ENCODE assay signal across 14 cellular contexts in the genomic region with DNA sequence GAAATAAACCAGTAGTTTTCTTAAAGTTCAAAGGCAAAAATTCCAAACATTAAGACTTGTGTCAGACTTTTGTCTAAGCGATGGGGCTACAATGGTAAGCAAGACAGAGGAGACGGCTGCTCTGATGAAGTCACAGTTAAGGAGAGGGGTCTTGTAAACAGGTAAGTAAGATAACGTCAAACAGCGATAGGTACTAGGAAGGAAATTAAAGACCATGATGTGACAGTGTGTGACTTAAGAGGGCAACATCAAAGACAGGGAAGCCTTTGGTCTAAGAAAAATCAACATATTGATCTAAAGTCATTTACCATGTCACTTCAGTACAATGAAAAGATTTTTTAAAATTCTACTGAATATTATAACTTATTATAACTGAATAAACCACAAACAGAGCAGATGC. TPM values are rescaled to one million over a fixed set of nuclear protein-coding genes. Genes with fewer than 3 reads are reported as not detected.
DNase-seq lines count a peak whose midpoint lies in the region; ATAC-seq, FAIRE-seq and TF ChIP-seq lines count a peak whose summit lies in the region.
"Had no signal": no experiment of that assay in that cellular context is flagged by ENCODE, and none has a peak within 500 bp of the region (broad histone marks: within the 10 kb centered on the region; RNA-seq: fewer than 3 reads in every experiment).

No MANE protein-coding gene starts in this region.

- in situ Hi-C loops in K562 (cut with MboI): no loop called here

- CTCF ChIA-PET in K562 (lab: Yijun Ruan, JAX; ENCODE audit: low intra/inter-chr PET ratio): interaction anchor here (0.6 kb wide), 1 partner anchor 531 kb away, joined by 3 read pairs; no protein-coding TSS in a partner anchor
- CTCF ChIA-PET in naive thymus-derived CD4-positive, alpha-beta T cell (lab: Charles Lee): no interaction called here

- H3K4me3 ChIP-seq in CD4-positive, CD25-positive, alpha-beta regulatory T cell (ENCODE audit: low read depth, low read length): no peak overlapping the region
- no peak overlapping the region for H3K4me3 ChIP-seq in K562
- H3K4me3 ChIP-seq in naive thymus-derived CD4-positive, alpha-beta T cell (ENCODE audit: low read length): no peak overlapping the region
- H3K4me3 ChIP-seq in stomach: no peak overlapping the region
- H3K4me3 ChIP-seq: A549, GM12878, GM23338 had no signal

- peaks cover 6% of the 10 kb centered on the region for H3K4me1 ChIP-seq in CD4-positive, CD25-positive, alpha-beta regulatory T cell (ENCODE audit: control insufficient read depth, insufficient read depth, low read length, poor library complexity, severe bottlenecking)
- peaks cover 0 to 4% of the 10 kb centered on the region in 2 experiments; a peak in 3 of 5 replicates for H3K4me1 ChIP-seq in K562 (replicated peaks in 1 of 2; ENCODE audit: control insufficient read depth in 2 of 2, insufficient read depth in 2 of 2, low read length in 2 of 2)
- H3K4me1 ChIP-seq in naive thymus-derived CD4-positive, alpha-beta T cell (ENCODE audit: control insufficient read depth in 2 of 2, insufficient read depth in 2 of 2, low read length in 2 of 2): no peaks in the 10 kb centered on the region
- H3K4me1 ChIP-seq in stomach: peaks cover 0 to 18% (median 9%) of the 10 kb centered on the region in 4 donors
- H3K4me1 ChIP-seq: A549 had no signal

- H3K9ac ChIP-seq in K562 (ENCODE audit: insufficient read depth in 1 of 2, low read depth in 2 of 2, low read length in 2 of 2): no peak overlapping the region

- H3K4me3 Mint-ChIP-seq in CD14-positive monocyte: no peak overlapping the region
- peak overlapping the region in 1 of 4 donors; percentile 8 for H3K4me3 Mint-ChIP-seq in CD4-positive, CD25-positive, alpha-beta regulatory T cell
- H3K4me3 Mint-ChIP-seq in naive thymus-derived CD4-positive, alpha-beta T cell: no peak overlapping the region
- H3K4me3 Mint-ChIP-seq: GM23338 had no signal

- FAIRE-seq in K562 (lab: Jason Lieb, UNC): peak; percentile 74
- FAIRE-seq: A549, GM12878, GM18507 had no signal

- no peaks in the 10 kb centered on the region for H3K27me3 ChIP-seq in CD4-positive, CD25-positive, alpha-beta regulatory T cell (ENCODE audit: control insufficient read depth, insufficient read depth, low read length)
- no peaks in the 10 kb centered on the region for H3K27me3 ChIP-seq in K562 (ENCODE audit: control insufficient read depth in 2 of 2, insufficient read depth in 2 of 2, low read length in 2 of 2)
- H3K27me3 ChIP-seq in naive thymus-derived CD4-positive, alpha-beta T cell (ENCODE audit: control insufficient read depth in 2 of 2, insufficient read depth in 2 of 2, low read length in 2 of 2): no peaks in the 10 kb centered on the region
- no peaks in the 10 kb centered on the region for H3K27me3 ChIP-seq in stomach

- H3K4me1 Mint-ChIP-seq in CD14-positive monocyte: peaks cover 56% of the 10 kb centered on the region
- H3K4me1 Mint-ChIP-seq in CD4-positive, CD25-positive, alpha-beta regulatory T cell: peaks cover 7 to 52% (median 22%) of the 10 kb centered on the region in 4 donors
- H3K4me1 Mint-ChIP-seq in naive thymus-derived CD4-positive, alpha-beta T cell: peaks cover 8 to 51% (median 42%) of the 10 kb centered on the region in 7 donors
- H3K4me1 Mint-ChIP-seq: GM23338 had no signal

- peaks cover 6% of the 10 kb centered on the region; the same call in 1 of the 2 replicates for H4K20me1 ChIP-seq in K562 (replicated peaks; ENCODE audit: control insufficient read depth, insufficient read depth, low read length)

- no peak overlapping the region for H3K4me2 ChIP-seq in K562 (ENCODE audit: insufficient read depth, low read length)
- H3K4me2 ChIP-seq: A549, GM23338 had no signal

- POLR2A ChIA-PET in K562 (lab: Yijun Ruan, JAX): interaction anchor here (0.6 to 1.6 kb wide), 4 partner anchors 9 to 121 kb away, joined by 3 to 6 read pairs (median 4); no protein-coding TSS in a partner anchor
- POLR2A ChIA-PET in naive thymus-derived CD4-positive, alpha-beta T cell (lab: Charles Lee): no interaction called here

- H3K9me3 ChIP-seq in CD4-positive, CD25-positive, alpha-beta regulatory T cell (ENCODE audit: control insufficient read depth in 2 of 2, low read length in 2 of 2): no peaks in the 10 kb centered on the region
- no peaks in the 10 kb centered on the region for H3K9me3 ChIP-seq in K562 (replicated peaks; ENCODE audit: control insufficient read depth, insufficient read depth, low read depth, low read length)
- H3K9me3 ChIP-seq in naive thymus-derived CD4-positive, alpha-beta T cell (ENCODE audit: control insufficient read depth in 2 of 3, low read length in 3 of 3): no peaks in the 10 kb centered on the region
- no peaks in the 10 kb centered on the region for H3K9me3 ChIP-seq in stomach
- H3K9me3 ChIP-seq: A549 had no signal

- H3K27me3 Mint-ChIP-seq in CD14-positive monocyte (ENCODE audit: low read depth in 3 of 3): peaks cover 0 to 2% (median 0%) of the 10 kb centered on the region in 3 donors
- no peaks in the 10 kb centered on the region for H3K27me3 Mint-ChIP-seq in CD4-positive, CD25-positive, alpha-beta regulatory T cell
- no peaks in the 10 kb centered on the region for H3K27me3 Mint-ChIP-seq in naive thymus-derived CD4-positive, alpha-beta T cell

- TF ChIP-seq RAD21 in K562 (CRISPR knock-in tag; conservative IDR thresholded peaks at IDR 0.05 in 1 of 2, IDR thresholded peaks at IDR 0.05 in 1 of 2): no peak

- H3K79me2 ChIP-seq in K562 (ENCODE audit: control insufficient read depth, insufficient read depth, low read length): peaks cover 86% of the 10 kb centered on the region

- intact Hi-C loops in CD14-positive monocyte (cut with micrococcal nuclease): no loop called here
- intact Hi-C loops in K562 (cut with micrococcal nuclease): no loop called here
- intact Hi-C loops in naive thymus-derived CD4-positive, alpha-beta T cell (cut with micrococcal nuclease): loop anchor here in 1 of 2 donors (10.0 kb wide), 1 partner anchor 55 kb away; no protein-coding TSS in a partner anchor
- intact Hi-C loops in stomach (cut with DNase I; ENCODE audit: low total_unique reads): no loop called here

- peaks cover 0 to 4% (median 0%) of the 10 kb centered on the region in 7 donors for H3K9me3 Mint-ChIP-seq in CD14-positive monocyte
- no peaks in the 10 kb centered on the region for H3K9me3 Mint-ChIP-seq in CD4-positive, CD25-positive, alpha-beta regulatory T cell
- no peaks in the 10 kb centered on the region for H3K9me3 Mint-ChIP-seq in naive thymus-derived CD4-positive, alpha-beta T cell
- H3K9me3 Mint-ChIP-seq: GM23338 had no signal

- TF ChIP-seq EP300 in K562 (IDR thresholded peaks at IDR 0.05; ENCODE audit: low read length) (no peak), stomach (IDR thresholded peaks at IDR 0.05) (no peak)

- no peak overlapping the region for H3K27ac ChIP-seq in CD4-positive, CD25-positive, alpha-beta regulatory T cell (ENCODE audit: insufficient read depth, low read length, poor library complexity, severe bottlenecking)
- no peak overlapping the region for H3K27ac ChIP-seq in K562 (ENCODE audit: extremely low read depth, low read depth, low read length)
- no peak overlapping the region for H3K27ac ChIP-seq in naive thymus-derived CD4-positive, alpha-beta T cell (ENCODE audit: low read depth, low read length)
- no peak overlapping the region for H3K27ac ChIP-seq in stomach
- H3K27ac ChIP-seq: A549 had no signal

- no peak for TF ChIP-seq CTCF in CD14-positive monocyte (IDR thresholded peaks at IDR 0.05)
- TF ChIP-seq CTCF in K562 (IDR thresholded peaks at IDR 0.05 in 2 of 3, conservative IDR thresholded peaks at IDR 0.05 in 1 of 3; ENCODE audit: insufficient read depth in 2 of 3, low read depth in 1 of 3, low read length in 3 of 3): no peak
- TF ChIP-seq CTCF in stomach (IDR thresholded peaks at IDR 0.05): no peak

- DNase-seq in CD14-positive monocyte (ENCODE audit: low spot score) (no peak), K562 (ENCODE audit: extremely low read depth in 1 of 4, low spot score in 3 of 4) (no peak), T-helper 2 cell (no peak), stomach (no peak), NCI-H1105 treated with DMSO at 0.1 percent for 48 hours (lab: John Stamatoyannopoulos, UW) (no peak)
- DNase-seq in CD4-positive, CD25-positive, alpha-beta regulatory T cell: no peak
- DNase-seq in naive thymus-derived CD4-positive, alpha-beta T cell: no peak
- no peak for DNase-seq in NK-92 treated with Interleukin-12 subunit alpha and Interleukin-12 subunit beta, amount 100 ng/mL, for 24 hours (lab: John Stamatoyannopoulos, UW)
- DNase-seq: DMS79, H7 had no signal

- peaks cover 4% of the 10 kb centered on the region for H3K36me3 ChIP-seq in CD4-positive, CD25-positive, alpha-beta regulatory T cell (ENCODE audit: control insufficient read depth, insufficient read depth, low read length)
- H3K36me3 ChIP-seq in K562 (ENCODE audit: control insufficient read depth, insufficient read depth, low read length) (peaks cover 24% of the 10 kb centered on the region; the same call in 2 of the 3 replicates), stomach (no peaks in the 10 kb centered on the region)
- no peaks in the 10 kb centered on the region for H3K36me3 ChIP-seq in naive thymus-derived CD4-positive, alpha-beta T cell (ENCODE audit: control insufficient read depth in 2 of 3, insufficient read depth in 3 of 3, low read length in 3 of 3)

- no peak overlapping the region for H2AFZ ChIP-seq in K562 (ENCODE audit: low read depth, low read length)
- H2AFZ ChIP-seq: GM23338 had no signal

- WGBS in K562 (ENCODE audit: insufficient coverage, low coverage, missing lambda C conversion rate): 91% methylated on average over 4 of the region's 4 CpGs
- 85 to 93% (median 91%) methylated on average over 4 of the region's 4 CpGs for WGBS in stomach, 5 donors

- TF ChIP-seq POLR2A in K562 (conservative IDR thresholded peaks at IDR 0.05): no peak
- no peak for TF ChIP-seq POLR2A in stomach (IDR thresholded peaks at IDR 0.05)

- ATAC-seq in CD4-positive, CD25-positive, alpha-beta regulatory T cell (ENCODE audit: low read depth in 2 of 2): no peak
- ATAC-seq in K562: no peak
- peak; percentile 46 for ATAC-seq in naive thymus-derived CD4-positive, alpha-beta T cell
- ATAC-seq: A549, GM12878, GM23338 had no signal

- no TSS peak for BruUV-seq in K562 (replicated peaks; lab: Mats Ljungman, UMichigan)

- peaks cover 12 to 13% of the 10 kb centered on the region in 2 donors for H3K36me3 Mint-ChIP-seq in CD14-positive monocyte
- peaks cover 10% of the 10 kb centered on the region for H3K36me3 Mint-ChIP-seq in CD4-positive, CD25-positive, alpha-beta regulatory T cell
- H3K36me3 Mint-ChIP-seq in naive thymus-derived CD4-positive, alpha-beta T cell: peaks cover 3 to 15% (median 6%) of the 10 kb centered on the region in 5 donors

- peak overlapping the region in 6 of 7 donors; percentile 36 to 92 (median 84) for H3K27ac Mint-ChIP-seq in CD14-positive monocyte
- H3K27ac Mint-ChIP-seq in CD4-positive, CD25-positive, alpha-beta regulatory T cell: peak overlapping the region in 2 of 3 donors; percentile 39 to 48
- peak overlapping the region in 2 of 9 donors; percentile 25 to 72 for H3K27ac Mint-ChIP-seq in naive thymus-derived CD4-positive, alpha-beta T cell
- H3K27ac Mint-ChIP-seq: GM23338 had no signal

- H3K9me1 ChIP-seq in K562 (ENCODE audit: control insufficient read depth, insufficient read depth, low read length): no peaks in the 10 kb centered on the region

RNA-seq across cellular contexts. Expression of gene NUDT3, which starts 23.1 kb away (rescaled TPM):
- polyA plus RNA-seq in CD14-positive monocyte (10 to 100 TPM in 1 of 2 donors, 1 to 10 TPM in 1; 9.3 to 10.9 TPM), K562 (2011; rRNA removed) (68.5 and 81.2 TPM in 2 replicates), K562 (2014; fragmentation: Illumina TruSeq; extraction: Trizol) (54.8 and 56.0 TPM in 2 replicates), K562 (2014; fragmentation: Nextera tagmentation; extraction: Ambion mirVana) (10 to 100 TPM in 1 of 2 experiments, 1 to 10 TPM in 1; 5.4 to 57.7 TPM), K562 (2014; rRNA removed) (54.4 and 56.8 TPM in 2 replicates), stomach (10 to 100 TPM in 2 of 3 donors, 1 to 10 TPM in 1; 8.7 to 13.6 (median 12.6) TPM)
- 22.4 TPM for total RNA-seq in CD4-positive, CD25-positive, alpha-beta regulatory T cell
- polyA plus RNA-seq in CD4-positive, CD25-positive, alpha-beta regulatory T cell: 10 to 100 TPM in 1 of 4 donors, 1 to 10 TPM in 3; 8.5 to 10.1 (median 9.8) TPM
- 19.3 and 42.2 TPM in 2 replicates for total RNA-seq in K562 (2011; cell fraction: chromatin; rRNA removed; ENCODE audit: low replicate concordance)
- total RNA-seq in K562 (2011; cell fraction: nucleolus; rRNA removed): 17.3 and 21.3 TPM in 2 replicates
- 38.4 and 67.7 TPM in 2 replicates for total RNA-seq in K562 (2011; cell fraction: nucleoplasm; rRNA removed)
- total RNA-seq in K562 (2014; rRNA removed) (47.3 and 51.0 TPM in 2 replicates), K562 (2014; rRNA removed; fragmentation: Illumina TruSeq; extraction: Trizol) (61.8 and 70.8 TPM in 2 replicates), K562 (2015; rRNA removed; fragmentation: Illumina TruSeq; extraction: Trizol) (57.2 and 59.8 TPM in 2 replicates), K562 (2021) (49.8 and 56.4 TPM in 2 replicates), stomach (10 to 100 TPM in 3 of 5 donors, 1 to 10 TPM in 2; 8.8 to 34.0 (median 22.3) TPM)
- 29.2 and 49.7 TPM in 2 replicates for polyA plus RNA-seq in K562 (2011; cell fraction: cytosol; rRNA removed)
- 20.7 and 29.1 TPM in 2 replicates for polyA plus RNA-seq in K562 (2011; cell fraction: nucleus; rRNA removed)
- polyA plus RNA-seq in K562 (2012): 15.2 and 19.2 TPM in 2 replicates
- 105 and 133 TPM in 2 replicates for polyA minus RNA-seq in K562 (2011; rRNA and poly(A)+ RNA removed)
- 46.1 and 59.9 TPM in 2 replicates for polyA minus RNA-seq in K562 (2011; cell fraction: cytosol; rRNA and poly(A)+ RNA removed)
- polyA minus RNA-seq in K562 (2011; cell fraction: nucleus; rRNA and poly(A)+ RNA removed): 9.4 and 18.1 TPM in 2 replicates
- total RNA-seq in naive thymus-derived CD4-positive, alpha-beta T cell: 10 to 100 TPM; 16.2 to 29.7 (median 25.4) TPM
- 10 to 100 TPM; 10.4 to 11.5 TPM for polyA plus RNA-seq in naive thymus-derived CD4-positive, alpha-beta T cell

RNA-seq across cellular contexts. Expression of gene RPS10, which starts 56.5 kb away (rescaled TPM):
- polyA plus RNA-seq in CD14-positive monocyte (1,000 to 10,000 TPM in 1 of 2 donors, 100 to 1,000 TPM in 1; 645 to 1,054 TPM), K562 (2011; rRNA removed) (5,201 and 6,397 TPM in 2 replicates), K562 (2014; fragmentation: Illumina TruSeq; extraction: Trizol) (4,753 and 5,213 TPM in 2 replicates), K562 (2014; fragmentation: Nextera tagmentation; extraction: Ambion mirVana) (1,000 to 10,000 TPM; 2,680 to 3,048 TPM), K562 (2014; rRNA removed) (4,615 and 5,251 TPM in 2 replicates), stomach (1,000 to 10,000 TPM; 3,296 to 4,063 (median 3,349) TPM)
- total RNA-seq in CD4-positive, CD25-positive, alpha-beta regulatory T cell: 1,546 TPM
- 1,000 to 10,000 TPM; 1,432 to 2,034 (median 1,717) TPM for polyA plus RNA-seq in CD4-positive, CD25-positive, alpha-beta regulatory T cell
- total RNA-seq in K562 (2011; cell fraction: chromatin; rRNA removed; ENCODE audit: low replicate concordance): 244 and 499 TPM in 2 replicates
- total RNA-seq in K562 (2011; cell fraction: nucleolus; rRNA removed): 961 and 1,244 TPM in 2 replicates
- total RNA-seq in K562 (2011; cell fraction: nucleoplasm; rRNA removed): 1,028 and 1,732 TPM in 2 replicates
- total RNA-seq in K562 (2014; rRNA removed) (3,907 and 4,273 TPM in 2 replicates), K562 (2014; rRNA removed; fragmentation: Illumina TruSeq; extraction: Trizol) (2,809 and 3,197 TPM in 2 replicates), K562 (2015; rRNA removed; fragmentation: Illumina TruSeq; extraction: Trizol) (3,578 and 3,876 TPM in 2 replicates), K562 (2021) (3,062 and 3,200 TPM in 2 replicates), stomach (1,000 to 10,000 TPM in 4 of 5 donors, 100 to 1,000 TPM in 1; 371 to 2,165 (median 1,796) TPM)
- polyA plus RNA-seq in K562 (2011; cell fraction: cytosol; rRNA removed): 12,487 and 14,962 TPM in 2 replicates
- 1,847 and 2,630 TPM in 2 replicates for polyA plus RNA-seq in K562 (2011; cell fraction: nucleus; rRNA removed)
- polyA plus RNA-seq in K562 (2012): 4,197 and 5,822 TPM in 2 replicates
- polyA minus RNA-seq in K562 (2011; rRNA and poly(A)+ RNA removed): 2,379 and 2,522 TPM in 2 replicates
- polyA minus RNA-seq in K562 (2011; cell fraction: cytosol; rRNA and poly(A)+ RNA removed): 976 and 1,028 TPM in 2 replicates
- polyA minus RNA-seq in K562 (2011; cell fraction: nucleus; rRNA and poly(A)+ RNA removed): 203 and 375 TPM in 2 replicates
- total RNA-seq in naive thymus-derived CD4-positive, alpha-beta T cell: 1,000 to 10,000 TPM; 1,466 to 3,151 (median 2,905) TPM
- polyA plus RNA-seq in naive thymus-derived CD4-positive, alpha-beta T cell: 1,000 to 10,000 TPM; 1,999 to 2,306 TPM
